ENCODE assay signal across 9 cellular contexts in genomic region chr5:53779541-53779981, GRCh38.
DNase-seq lines count a peak whose midpoint lies in the region; ATAC-seq, FAIRE-seq and TF ChIP-seq lines count a peak whose summit lies in the region.
"Had no signal": no experiment of that assay in that cellular context is flagged by ENCODE, and none has a peak within 500 bp of the region (broad histone marks: within the 10 kb centered on the region; RNA-seq: fewer than 3 reads in every experiment).

No MANE protein-coding gene starts in this region.

- peak; percentile 39 for ATAC-seq in GM19324 (IDR thresholded peaks at IDR 0.05; ENCODE audit: low FRiP score, unreplicated experiment)
- no peak for ATAC-seq in GM18873 (IDR thresholded peaks at IDR 0.05; ENCODE audit: low FRiP score, unreplicated experiment)

- no peak for TF ChIP-seq CTCF in epithelial cell of proximal tubule (conservative IDR thresholded peaks at IDR 0.05; ENCODE audit: low read depth, low read length)

- no peak overlapping the region for H3K27ac ChIP-seq in ACC112 (ENCODE audit: low read depth, low read length)
- H3K27ac ChIP-seq: neutrophil had no signal

- no peak overlapping the region for H3K4me3 ChIP-seq in ACC112 (ENCODE audit: low read depth, low read length)
- H3K4me3 ChIP-seq in epithelial cell of proximal tubule (ENCODE audit: low read depth, low read length), result no peak overlapping the region

- FAIRE-seq in HTR-8/SVneo (lab: Jason Lieb, UNC), result peak; percentile 62

- peaks cover 11% of the 10 kb centered on the region for H3K4me1 ChIP-seq in ACC112 (ENCODE audit: control insufficient read depth, insufficient read depth, low read length, unreplicated experiment)

- H3K36me3 ChIP-seq in ACC112 (ENCODE audit: insufficient read depth, low read length), result no peaks in the 10 kb centered on the region
- H3K36me3 ChIP-seq: neutrophil had no signal

- H3K27me3 ChIP-seq in ACC112 (ENCODE audit: insufficient read depth, low read length), result no peaks in the 10 kb centered on the region
- H3K27me3 ChIP-seq: neutrophil had no signal

- no peaks in the 10 kb centered on the region for H3K79me2 ChIP-seq in ACC112 (ENCODE audit: control insufficient read depth, insufficient read depth, low read length, unreplicated experiment)

- peak overlapping the region; percentile 93 for H2AFZ ChIP-seq in ACC112 (ENCODE audit: low read length, unreplicated experiment)

- peak; percentile 28 for DNase-seq in HTR-8/SVneo (ENCODE audit: insufficient read length, low spot score)
- DNase-seq in epithelial cell of proximal tubule (ENCODE audit: low read depth), result peak; percentile 52
- no peak for DNase-seq in NCI-H526 (lab: John Stamatoyannopoulos, UW)
- DNase-seq in stimulated activated CD4-positive, alpha-beta T cell treated with anti-CD3 and anti-CD28 coated beads, Interleukin-4, amount 100 ng/mL, for 1 hour, result no peak
- DNase-seq in hippocampal formation (lab: John Stamatoyannopoulos, UW), result no peak

Comparison
In these comparisons a context has a peak if more than half of its experiments do, and no peak if none do; other contexts are left out.
1. DNase-seq: peak in HTR-8/SVneo (single experiment) and epithelial cell of proximal tubule (single experiment); none in NCI-H526 (0 of 2), stimulated activated CD4-positive, alpha-beta T cell treated with anti-CD3 and anti-CD28 coated beads, Interleukin-4, amount 100 ng/mL, for 1 hour (single experiment) and hippocampal formation (0 of 2).